Comparison of ENCODE assay signal across 1 cellular context in genomic region chr22:30602049-30602448, GRCh38.
TF ChIP-seq lines count a peak whose summit lies in the region.

No MANE protein-coding gene starts in this region.

TF ChIP-seq in GM12878, 131 proteins besides CTCF, POLR2A, EP300 and RAD21:
- no peak for TF ChIP-seq WRNIP1 (IDR thresholded peaks at IDR 0.05; ENCODE audit: borderline replicate concordance, low read depth, low read length)
- no peak for TF ChIP-seq MXI1 (IDR thresholded peaks at IDR 0.05; ENCODE audit: low read depth, low read length)
